ENCODE assay signal across 29 cellular contexts in genomic region chr5:58073246-58073645, GRCh38.
"Had no signal": no experiment of that assay in that cellular context is flagged by ENCODE, and none has a peak within 500 bp of the region (broad histone marks: within the 10 kb centered on the region; RNA-seq: fewer than 3 reads in every experiment).

No MANE protein-coding gene starts in this region.

- H3K27ac ChIP-seq: brain microvascular endothelial cell, lower lobe of right lung, neutrophil, suprapubic skin had no signal

- H3K79me2 ChIP-seq: parathyroid adenoma had no signal

- H2AFZ ChIP-seq: parathyroid adenoma had no signal

- ATAC-seq: activated CD4-positive, alpha-beta T cell treated with anti-CD3 and anti-CD28 coated beads for 36 hours; activated naive CD4-positive, alpha-beta T cell treated with anti-CD3 and anti-CD28 coated beads, Interleukin-2, amount 50 U/mL, for 72 hours; activated T-helper 17 cell treated with anti-CD3 and anti-CD28 coated beads, Interleukin-2, amount 50 U/mL, for 72 hours; left colon; lower lobe of right lung; naive thymus-derived CD4-positive, alpha-beta T cell; stimulated activated effector memory CD8-positive, alpha-beta T cell treated with anti-CD3 and anti-CD28 coated beads, Interleukin-12 subunit alpha, Interleukin-12 subunit beta, amount 100 ng/mL, for 72 hours; stimulated activated naive CD8-positive, alpha-beta T cell treated with anti-CD3 and anti-CD28 coated beads, Interleukin-15, amount 100 ng/mL, for 72 hours; T-helper 17 cell had no signal

- H3K9ac ChIP-seq: parathyroid adenoma had no signal

- FAIRE-seq: colon, small intestine, urothelium cell line had no signal

- H3K4me1 ChIP-seq: parathyroid adenoma, suprapubic skin had no signal

- DNase-seq: activated B cell treated with CpG ODN at 0.5 μM for 24 hours; activated CD4-positive, alpha-beta T cell treated with anti-CD3 and anti-CD28 coated beads for 36 hours; activated CD4-positive, alpha-beta T cell treated with anti-CD3 and anti-CD28 coated beads, Interleukin-2, amount 50 U/mL, for 4 hours; activated CD8-positive, alpha-beta memory T cell treated with anti-CD3 and anti-CD28 coated beads for 24 hours; activated CD8-positive, alpha-beta memory T cell treated with anti-CD3 and anti-CD28 coated beads, Interleukin-2, amount 50 U/mL, for 4 hours; activated T-cell treated with anti-CD3 and anti-CD28 coated beads, Interleukin-2, amount 50 U/mL, for 24 hours; aorta; brain microvascular endothelial cell; dorsolateral prefrontal cortex; endodermal cell; hippocampal formation; islet precursor cell; left colon; lower lobe of right lung; naive thymus-derived CD4-positive, alpha-beta T cell; small intestine; stimulated activated CD4-positive, alpha-beta T cell treated with anti-CD3 and anti-CD28 coated beads, Interleukin-2, amount 100 ng/mL, for 24 hours; stimulated activated naive CD8-positive, alpha-beta T cell treated with anti-CD3 and anti-CD28 coated beads, Interleukin-15, amount 100 ng/mL, for 72 hours; SW 1271; T-helper 17 cell had no signal

- H3K36me3 ChIP-seq: brain microvascular endothelial cell, lower lobe of right lung, neutrophil, suprapubic skin, tibial nerve had no signal

- H3K9me3 ChIP-seq: lower lobe of right lung, neutrophil, suprapubic skin, tibial nerve had no signal

- H3K4me3 ChIP-seq: lower lobe of right lung, suprapubic skin had no signal

- H3K27me3 ChIP-seq: brain microvascular endothelial cell, dorsolateral prefrontal cortex, neutrophil, suprapubic skin, tibial nerve had no signal
